Comparison of ENCODE assay signal across 27 cellular contexts in genomic region chr9:7075154-7075553, GRCh38.
"Had no signal": no experiment of that assay in that cellular context is flagged by ENCODE, and none has a peak within 500 bp of the region (broad histone marks: within the 10 kb centered on the region; RNA-seq: fewer than 3 reads in every experiment).

No MANE protein-coding gene starts in this region.

- H3K4me3 Mint-ChIP-seq: activated CD4-positive, alpha-beta memory T cell treated with anti-CD3 and anti-CD28 coated beads for 36 hours; activated CD4-positive, alpha-beta T cell treated with anti-CD3 and anti-CD28 coated beads, Interleukin-2, amount 10 ng/mL, durations not matched to agents 7 days and 5 days; activated naive CD8-positive, alpha-beta T cell treated with anti-CD3 and anti-CD28 coated beads, Interleukin-2, amount 10 ng/mL, durations not matched to agents 7 days and 5 days; T-cell had no signal

- H3K27ac Mint-ChIP-seq: activated CD4-positive, alpha-beta memory T cell treated with anti-CD3 and anti-CD28 coated beads for 36 hours; activated CD4-positive, alpha-beta T cell treated with anti-CD3 and anti-CD28 coated beads, Interleukin-2, amount 10 ng/mL, durations not matched to agents 7 days and 5 days; activated naive CD8-positive, alpha-beta T cell treated with anti-CD3 and anti-CD28 coated beads, Interleukin-2, amount 10 ng/mL, durations not matched to agents 7 days and 5 days; T-cell had no signal

- H3K9me3 ChIP-seq: adrenal gland had no signal

- H3K27me3 Mint-ChIP-seq: activated CD4-positive, alpha-beta memory T cell treated with anti-CD3 and anti-CD28 coated beads for 36 hours; activated CD4-positive, alpha-beta T cell treated with anti-CD3 and anti-CD28 coated beads, Interleukin-2, amount 10 ng/mL, durations not matched to agents 7 days and 5 days; activated naive CD8-positive, alpha-beta T cell treated with anti-CD3 and anti-CD28 coated beads, Interleukin-2, amount 10 ng/mL, durations not matched to agents 7 days and 5 days; T-cell had no signal

- H3K4me1 Mint-ChIP-seq: activated CD4-positive, alpha-beta T cell treated with anti-CD3 and anti-CD28 coated beads, Interleukin-2, amount 10 ng/mL, durations not matched to agents 7 days and 5 days; activated naive CD8-positive, alpha-beta T cell treated with anti-CD3 and anti-CD28 coated beads, Interleukin-2, amount 10 ng/mL, durations not matched to agents 7 days and 5 days; T-cell had no signal

- H3K27ac ChIP-seq: adrenal gland, SK-N-MC, VCaP had no signal

- H3K9me3 Mint-ChIP-seq: activated CD4-positive, alpha-beta memory T cell treated with anti-CD3 and anti-CD28 coated beads for 36 hours; activated CD4-positive, alpha-beta T cell treated with anti-CD3 and anti-CD28 coated beads, Interleukin-2, amount 10 ng/mL, durations not matched to agents 7 days and 5 days; T-cell had no signal

- DNase-seq: activated CD4-positive, alpha-beta memory T cell treated with anti-CD3 and anti-CD28 coated beads for 36 hours; activated CD4-positive, alpha-beta T cell treated with anti-CD3 and anti-CD28 coated beads, Interleukin-2, amount 10 ng/mL, durations not matched to agents 7 days and 5 days; activated CD4-positive, CD25-positive, alpha-beta regulatory T cell; activated CD8-positive, alpha-beta memory T cell treated with anti-CD3 and anti-CD28 coated beads for 24 hours; activated naive CD4-positive, alpha-beta T cell treated with anti-CD3 and anti-CD28 coated beads, Interleukin-2, amount 50 U/mL, for 16 hours; activated naive CD8-positive, alpha-beta T cell treated with anti-CD3 and anti-CD28 coated beads, Interleukin-2, amount 10 ng/mL, durations not matched to agents 7 days and 5 days; adrenal gland; anterior cingulate cortex; caudate nucleus; Kasumi-1; KBM-7; NCI-H1105 treated with DMSO at 0.1 percent for 48 hours; NCI-H1436 treated with DMSO at 0.1 percent for 48 hours; NCI-H187; NCI-H2081; NCI-H345; NCI-H510A; NCI-H526 treated with DMSO at 0.1 percent for 48 hours; NCI-H82; OCI-M1; RPMI8226; T-cell; T-helper 2 cell had no signal

- H3K4me3 ChIP-seq: adrenal gland, SK-N-MC had no signal

- ATAC-seq: Panc1, Right ventricle myocardium inferior, T-cell had no signal

- H3K27me3 ChIP-seq: adrenal gland had no signal
